In the genomic region with DNA sequence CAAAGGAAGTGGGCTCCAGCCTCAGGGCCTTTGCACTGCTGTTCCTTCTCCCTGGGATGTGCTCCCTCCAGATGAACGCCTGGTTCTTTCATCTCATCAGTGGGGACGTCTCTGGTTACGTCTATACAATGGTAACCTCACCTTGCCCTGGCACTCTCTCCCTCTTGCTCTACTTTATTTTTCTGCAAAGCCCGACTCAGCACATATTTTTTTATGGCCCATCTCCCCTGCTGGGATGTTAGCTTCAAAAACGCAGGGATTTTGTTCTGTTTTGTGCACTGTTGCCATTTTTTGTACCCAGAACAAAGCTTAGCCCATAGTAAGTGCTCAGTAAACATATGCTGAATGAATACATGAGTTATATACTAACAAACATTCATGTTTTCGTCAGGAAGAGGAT, we compare ENCODE assay signal across 28 cellular contexts. TPM values are rescaled to one million over a fixed set of nuclear protein-coding genes. Genes with fewer than 3 reads are reported as not detected.
DNase-seq lines count a peak whose midpoint lies in the region; FAIRE-seq and TF ChIP-seq lines count a peak whose summit lies in the region.
"Had no signal": no experiment of that assay in that cellular context is flagged by ENCODE, and none has a peak within 500 bp of the region (broad histone marks: within the 10 kb centered on the region; RNA-seq: fewer than 3 reads in every experiment).

No MANE protein-coding gene starts in this region.

- dilution Hi-C loops in mammary epithelial cell (cut with HindIII; ENCODE audit: low sequenced_read_pairs), result no loop called here

- H3K27me3 ChIP-seq in mammary epithelial cell (ENCODE audit: insufficient read depth, low read length) (no peaks in the 10 kb centered on the region), trophoblast cell (ENCODE audit: insufficient read depth, low read length) (no peaks in the 10 kb centered on the region), ovary (no peaks in the 10 kb centered on the region)
- H3K27me3 ChIP-seq: BE2C had no signal

- H3K79me1 ChIP-seq in trophoblast cell (ENCODE audit: low read length), result no peaks in the 10 kb centered on the region

- H4K20me1 ChIP-seq in mammary epithelial cell (ENCODE audit: insufficient read depth, low read length), result no peaks in the 10 kb centered on the region

- H3K4me1 Mint-ChIP-seq in MCF 10A (ENCODE audit: insufficient read depth, unreplicated experiment), result peaks cover 35% of the 10 kb centered on the region
- H3K4me1 Mint-ChIP-seq: CD14-positive monocyte; CD8-positive, alpha-beta memory T cell had no signal

- peaks cover 18% of the 10 kb centered on the region for H3K4me1 ChIP-seq in mammary epithelial cell (ENCODE audit: insufficient read depth, low read length)
- peaks cover 7% of the 10 kb centered on the region in 2 experiments for H3K4me1 ChIP-seq in trophoblast cell (ENCODE audit: control insufficient read depth in 1 of 2, insufficient read depth in 2 of 2, low read length in 2 of 2)
- no peaks in the 10 kb centered on the region for H3K4me1 ChIP-seq in ovary (ENCODE audit: insufficient read depth)
- H3K4me1 ChIP-seq: BE2C had no signal

- H3K36me3 ChIP-seq in mammary epithelial cell (ENCODE audit: insufficient read depth, low read length) (peaks cover 15% of the 10 kb centered on the region), KOPT-K1 (ENCODE audit: insufficient read depth, low read length) (no peaks in the 10 kb centered on the region), trophoblast cell (ENCODE audit: control insufficient read depth in 1 of 2, insufficient read depth in 2 of 2, low read length in 2 of 2) (no peaks in the 10 kb centered on the region), ovary (no peaks in the 10 kb centered on the region)
- H3K36me3 ChIP-seq: BE2C; BLaER1 treated with 17β-estradiol and CSF1 and Interleukin-3, amounts not matched to agents 10 nM and 100 nM had no signal

- H3K27ac Mint-ChIP-seq in MCF 10A (ENCODE audit: low read depth, unreplicated experiment), result peak overlapping the region; percentile 64
- H3K27ac Mint-ChIP-seq: CD14-positive monocyte; CD4-positive, alpha-beta T cell; HFFc6 had no signal

- H3K9ac ChIP-seq in mammary epithelial cell (ENCODE audit: insufficient read depth, low read length) (no peak overlapping the region), trophoblast cell (ENCODE audit: low read length) (no peak overlapping the region)
- H3K9ac ChIP-seq: BLaER1 treated with 17β-estradiol and CSF1 and Interleukin-3, amounts not matched to agents 10 nM and 100 nM; GM23248 had no signal

- TF ChIP-seq EP300 in ovary (IDR thresholded peaks at IDR 0.05), result no peak

- CTCF ChIA-PET in MCF 10A (lab: Yijun Ruan, JAX), result interaction anchor here (1.4 to 1.7 kb wide), 2 partner anchors 9 to 20 kb away, joined by 9 to 12 read pairs; no protein-coding TSS in a partner anchor
- CTCF ChIA-PET in mammary epithelial cell (lab: Charles Lee; ENCODE audit: low non-redundant PET), result no interaction called here

- in situ Hi-C loops in mammary epithelial cell (cut with MboI; ENCODE audit: low sequenced_read_pairs in 2 of 2), result no loop called here

- H3K4ac ChIP-seq in trophoblast cell (ENCODE audit: low read depth, low read length), result no peak overlapping the region

- BruUV-seq in MCF 10A (replicated peaks; lab: Mats Ljungman, UMichigan), result no TSS peak
- no TSS peak for BruUV-seq in mammary epithelial cell (replicated peaks; lab: Mats Ljungman, UMichigan)

- no peak overlapping the region for H4K91ac ChIP-seq in trophoblast cell (ENCODE audit: low read depth, low read length)

- H3K27me3 Mint-ChIP-seq in MCF 10A (ENCODE audit: insufficient read depth, unreplicated experiment), result no peaks in the 10 kb centered on the region

- DNase-seq in MCF 10A (ENCODE audit: unreplicated experiment), result no peak
- DNase-seq in mammary epithelial cell, result no peak
- no peak for DNase-seq in GM12891 (ENCODE audit: insufficient read length, low spot score)
- no peak for DNase-seq in trophoblast cell
- DNase-seq in ovary, result no peak
- no peak for DNase-seq in NCI-H2227 (lab: John Stamatoyannopoulos, UW; ENCODE audit: unreplicated experiment)
- no peak for DNase-seq in posterior vena cava (ENCODE audit: low spot score)
- DNase-seq: ACHN; AML-193; BE2C; CD4-positive, alpha-beta T cell; CD8-positive, alpha-beta memory T cell; DMS 273 treated with DMSO at 0.1 percent for 48 hours; DMS79; GF-D8; GM23248; H7; HCEC 1CT; HFFc6 had no signal

- no peak overlapping the region for H2BK5ac ChIP-seq in trophoblast cell (ENCODE audit: low read depth, low read length, poor library complexity)

- intact Hi-C loops in MCF 10A (cut with micrococcal nuclease) (no loop called here), mammary epithelial cell (cut with micrococcal nuclease) (no loop called here), ovary (cut with DNase I) (no loop called here), posterior vena cava (cut with DNase I) (no loop called here)

- H2AK5ac ChIP-seq in trophoblast cell (ENCODE audit: low read length), result no peak overlapping the region

- 99% methylated on average over 6 of the region's 6 CpGs for WGBS in mammary epithelial cell (ENCODE audit: low coverage, missing lambda C conversion rate)
- WGBS in trophoblast cell (ENCODE audit: extremely low coverage, insufficient coverage, insufficient read length), result no CpG with 5 or more reads among the region's 6 CpGs
- WGBS in ovary, 3 donors, result 85 to 91% (median 91%) methylated on average over 6 of the region's 6 CpGs

- H3K79me2 ChIP-seq in mammary epithelial cell (ENCODE audit: insufficient read depth, low read length) (peaks cover 69% of the 10 kb centered on the region), trophoblast cell (ENCODE audit: control insufficient read depth, insufficient read depth, low read length, poor library complexity) (no peaks in the 10 kb centered on the region)

- H3K4me2 ChIP-seq in mammary epithelial cell (ENCODE audit: insufficient read depth, low read depth, low read length) (no peak overlapping the region), trophoblast cell (ENCODE audit: low read length) (no peak overlapping the region)

- H2BK120ac ChIP-seq in trophoblast cell (ENCODE audit: insufficient read depth, low read length, poor library complexity), result no peak overlapping the region

- H4K12ac ChIP-seq in trophoblast cell (ENCODE audit: low read depth, low read length), result no peak overlapping the region

- no peak overlapping the region for H2BK12ac ChIP-seq in trophoblast cell (ENCODE audit: low read length)

- no peak overlapping the region for H3K4me3 ChIP-seq in mammary epithelial cell (replicated peaks in 1 of 3; ENCODE audit: insufficient read depth in 1 of 3, low read depth in 2 of 3, low read length in 3 of 3)
- H3K4me3 ChIP-seq in trophoblast cell (ENCODE audit: low read depth, low read length), result peak overlapping the region; percentile 10
- no peak overlapping the region for H3K4me3 ChIP-seq in ovary
- H3K4me3 ChIP-seq: BLaER1 treated with 17β-estradiol and CSF1 and Interleukin-3, amounts not matched to agents 10 nM and 100 nM; GM23248 had no signal

- TF ChIP-seq CTCF in MCF 10A (IDR thresholded peaks at IDR 0.05; ENCODE audit: unreplicated experiment) (no peak), mammary epithelial cell (conservative IDR thresholded peaks at IDR 0.05 in 1 of 2, IDR thresholded peaks at IDR 0.05 in 1 of 2; ENCODE audit: extremely low read depth in 1 of 2, insufficient read depth in 1 of 2, low read depth in 1 of 2, low read length in 2 of 2) (no peak), ovary (IDR thresholded peaks at IDR 0.05) (no peak)

- FAIRE-seq in GM12891 (lab: Jason Lieb, UNC), result peak; percentile 13
- FAIRE-seq: A204.1, D721Med, GM12892, GM19239, H1 had no signal

- H3K9me3 Mint-ChIP-seq in MCF 10A (ENCODE audit: unreplicated experiment), result no peaks in the 10 kb centered on the region
- H3K9me3 Mint-ChIP-seq: CD4-positive, alpha-beta T cell; HFFc6 had no signal

- H3K27ac ChIP-seq in mammary epithelial cell (ENCODE audit: insufficient read depth, low read depth, low read length) (no peak overlapping the region), KOPT-K1 (ENCODE audit: low read depth, low read length, poor library complexity, severe bottlenecking) (peak overlapping the region; percentile 89), trophoblast cell (ENCODE audit: low read depth, low read length) (no peak overlapping the region), ovary (no peak overlapping the region)
- H3K27ac ChIP-seq: 22Rv1; BLaER1 treated with 17β-estradiol and CSF1 and Interleukin-3, amounts not matched to agents 10 nM and 100 nM; GM23248 had no signal

- no peak overlapping the region for H4K8ac ChIP-seq in trophoblast cell (ENCODE audit: low read depth, low read length)

- no peaks in the 10 kb centered on the region for H3K9me3 ChIP-seq in mammary epithelial cell (replicated peaks; ENCODE audit: insufficient read depth, low read length)
- H3K9me3 ChIP-seq in KOPT-K1 (ENCODE audit: insufficient read depth, low read length, poor library complexity, severe bottlenecking), result no peaks in the 10 kb centered on the region
- H3K9me3 ChIP-seq in trophoblast cell (ENCODE audit: insufficient read depth, low read depth, low read length), result peaks cover 2% of the 10 kb centered on the region
- no peaks in the 10 kb centered on the region for H3K9me3 ChIP-seq in ovary
- H3K9me3 ChIP-seq: BE2C; BLaER1 treated with 17β-estradiol and CSF1 and Interleukin-3, amounts not matched to agents 10 nM and 100 nM had no signal

- POLR2A ChIA-PET in MCF 10A (lab: Yijun Ruan, JAX), result interaction anchor here (1.3 to 2.5 kb wide), 3 partner anchors 8 to 18 kb away, joined by 3 to 11 read pairs (median 7); no protein-coding TSS in a partner anchor

- no peak overlapping the region for H3K23ac ChIP-seq in trophoblast cell (ENCODE audit: low read length)

- no peak overlapping the region for H3K18ac ChIP-seq in trophoblast cell (ENCODE audit: low read length)

- H2AFZ ChIP-seq in mammary epithelial cell (ENCODE audit: low read depth, low read length) (no peak overlapping the region), trophoblast cell (ENCODE audit: insufficient read depth, low read length, poor library complexity) (no peak overlapping the region)
- H2AFZ ChIP-seq: GM23248 had no signal

- no peak overlapping the region for H3K14ac ChIP-seq in trophoblast cell (ENCODE audit: low read length)

- H3K4me3 Mint-ChIP-seq in MCF 10A (ENCODE audit: unreplicated experiment), result no peak overlapping the region
- H3K4me3 Mint-ChIP-seq: CD4-positive, alpha-beta T cell; HFFc6 had no signal

- no peak for TF ChIP-seq POLR2A in GM12891 (IDR thresholded peaks at IDR 0.05; ENCODE audit: low read depth, low read length)
- no peak for TF ChIP-seq POLR2A in ovary (IDR thresholded peaks at IDR 0.05)

- peaks cover 15% of the 10 kb centered on the region for H3K36me3 Mint-ChIP-seq in MCF 10A (ENCODE audit: insufficient read depth, unreplicated experiment)
- H3K36me3 Mint-ChIP-seq: CD14-positive monocyte; CD8-positive, alpha-beta memory T cell had no signal

TF ChIP-seq in GM12891, 5 proteins besides CTCF, POLR2A, EP300 and RAD21 (continues in another document):
- no peak for TF ChIP-seq PAX5 (IDR thresholded peaks at IDR 0.05; ENCODE audit: insufficient read depth, low read length, severe bottlenecking)

RNA-seq across cellular contexts. Expression of a gene that starts 37.5 kb away (rescaled TPM):
- total RNA-seq in MCF 10A (2022) (6.3 and 6.9 TPM in 2 replicates), mammary epithelial cell (10 to 100 TPM; 23.0 to 41.8 TPM), ovary (10 to 100 TPM in 1 of 7 donors, 1 to 10 TPM in 4, under 1 TPM in 2; 0.20 to 17.8 (median 1.6) TPM), posterior vena cava (1 to 10 TPM; 1.7 to 2.1 TPM)
- polyA plus RNA-seq in mammary epithelial cell (18.2 TPM), ovary (1 to 10 TPM in 1 of 2 donors, under 1 TPM in 1; 0.59 to 1.9 TPM)
- 31.8 TPM for polyA minus RNA-seq in mammary epithelial cell
- polyA plus RNA-seq in GM12891 (2012; ENCODE audit: low read depth, missing spikeins), result 0.46 TPM
- polyA plus RNA-seq in trophoblast cell (2013), result 2.8 and 3.0 TPM in 2 replicates
- total RNA-seq: CD4-positive, alpha-beta T cell; HFFc6 had no signal
- polyA plus RNA-seq: CD14-positive monocyte; CD8-positive, alpha-beta memory T cell had no signal
